Comparison of ENCODE assay signal across 8 cellular contexts in genomic region chr13:111216166-111216960, GRCh38.
DNase-seq lines count a peak whose midpoint lies in the region; ATAC-seq and TF ChIP-seq lines count a peak whose summit lies in the region.

No MANE protein-coding gene starts in this region.

- ATAC-seq in Right ventricle myocardium superior (ENCODE audit: poor library complexity), result peak; percentile 61
- no peak for ATAC-seq in GM21619 (IDR thresholded peaks at IDR 0.05; ENCODE audit: unreplicated experiment)
- ATAC-seq in HG02623 (IDR thresholded peaks at IDR 0.05; ENCODE audit: unreplicated experiment), result no peak

- intact Hi-C loops in Right ventricle myocardium superior (cut with DNase I), result no loop called here

- DNase-seq in AG04449 (ENCODE audit: low read depth, low spot score) (no peak), NCI-H1694 (lab: John Stamatoyannopoulos, UW) (peak; percentile 32), Right ventricle myocardium superior (peak; percentile 56)
- peak; percentile 37 to 54 for DNase-seq in activated T-cell treated with anti-CD3 and anti-CD28 coated beads, Interleukin-2, amount 50 U/mL, for 48 hours
- DNase-seq in stimulated activated CD4-positive, alpha-beta T cell treated with anti-CD3 and anti-CD28 coated beads, Interleukin-15, amount 100 ng/mL, for 24 hours, result peak; percentile 39

- TF ChIP-seq CTCF in AG04449 (IDR thresholded peaks at IDR 0.05; ENCODE audit: insufficient read depth, low read length, missing control alignments) (peak; percentile 47), GM12875 (IDR thresholded peaks at IDR 0.05; ENCODE audit: borderline replicate concordance, insufficient read depth, low read depth, low read length) (peak; percentile 57)

- CTCF ChIA-PET in AG04449 (lab: Yijun Ruan, JAX), result interaction anchor here (0.7 to 8.0 kb wide), 5 partner anchors 8 to 149 kb away, joined by 3 to 57 read pairs (median 7); no protein-coding TSS in a partner anchor

- POLR2A ChIA-PET in AG04449 (lab: Yijun Ruan, JAX), result no interaction called here

- H3K4me3 ChIP-seq in AG04449 (ENCODE audit: low read depth, low read length) (no peak overlapping the region), GM12875 (ENCODE audit: low read depth, low read length) (no peak overlapping the region)
